ENCODE assay signal across 2 cellular contexts in the genomic region with DNA sequence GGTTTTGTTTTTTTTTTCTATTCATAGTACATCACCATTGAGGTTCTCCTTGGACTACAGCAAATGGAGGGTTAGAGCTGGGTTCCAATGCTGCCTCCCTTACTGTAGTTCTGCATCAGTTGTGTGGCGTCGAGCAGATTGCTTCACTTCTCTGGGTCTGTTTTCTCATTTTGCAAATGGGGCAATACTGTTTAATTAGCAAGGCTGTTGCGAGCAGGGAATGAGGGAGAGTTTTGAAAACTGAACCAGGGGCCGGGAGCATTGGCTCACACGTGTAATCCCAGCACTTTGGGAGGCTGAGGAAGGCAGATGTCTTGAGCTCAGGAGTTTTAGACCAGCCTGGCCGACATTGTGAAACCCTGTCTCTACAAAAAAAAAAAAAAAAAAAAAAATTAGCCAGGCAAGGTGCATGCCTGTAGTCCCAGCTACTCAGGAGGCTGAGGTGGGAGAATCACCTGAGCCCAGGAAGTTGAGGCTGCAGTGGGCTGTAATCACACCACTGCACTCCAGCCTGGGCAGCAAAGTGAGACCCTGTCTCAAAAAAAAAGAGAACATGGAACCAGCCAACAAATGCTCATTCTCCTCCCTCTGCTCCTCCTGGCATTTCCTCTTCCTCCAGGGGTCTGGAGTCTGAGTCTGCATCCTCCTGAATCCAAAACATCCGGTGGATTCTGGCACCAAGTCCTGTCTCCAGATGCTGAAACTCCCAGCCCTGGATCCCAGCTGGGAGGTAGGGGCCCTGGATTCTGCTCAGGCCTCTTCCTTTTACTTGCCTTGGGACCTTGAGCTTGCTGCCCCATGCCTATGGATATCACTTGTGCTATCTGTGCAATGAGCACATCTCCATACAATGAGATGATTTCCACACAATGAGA.
TF ChIP-seq lines count a peak whose summit lies in the region.

No MANE protein-coding gene starts in this region.

TF ChIP-seq in K562, 482 proteins besides CTCF, POLR2A, EP300 and RAD21 (continues in another document):
- TF ChIP-seq NFYB (IDR thresholded peaks at IDR 0.05; ENCODE audit: extremely low read depth, insufficient read length) (no peak), NCOA1 (IDR thresholded peaks at IDR 0.05; ENCODE audit: low read depth) (no peak), CEBPB (tag; IDR thresholded peaks at IDR 0.05) (peak; percentile 68), CCAR2 (IDR thresholded peaks at IDR 0.05; ENCODE audit: low read depth, low read length) (no peak), TGIF2 (CRISPR knock-in tag; IDR thresholded peaks at IDR 0.05) (no peak), ZNF584 (CRISPR knock-in tag; IDR thresholded peaks at IDR 0.05; ENCODE audit: low read depth) (no peak), HNRNPLL (IDR thresholded peaks at IDR 0.05; ENCODE audit: low read depth, low read length, poor library complexity, severe bottlenecking) (no peak), CHAMP1 (IDR thresholded peaks at IDR 0.05) (no peak), PHF20 (IDR thresholded peaks at IDR 0.05; ENCODE audit: partially characterized antibody) (no peak), XRCC5 (IDR thresholded peaks at IDR 0.05; ENCODE audit: low read depth, low read length) (no peak), ZNF785 (CRISPR knock-in tag; IDR thresholded peaks at IDR 0.05) (no peak), TCF7L2 (IDR thresholded peaks at IDR 0.05; ENCODE audit: low read depth, low read length) (no peak), CEBPG (CRISPR knock-in tag; IDR thresholded peaks at IDR 0.05) (peak; percentile 26; the same call in 1 of the 2 replicates), CEBPG (tag; conservative IDR thresholded peaks at IDR 0.05 in 1 of 2, IDR thresholded peaks at IDR 0.05 in 1 of 2) (no peak), ZNF766 (CRISPR knock-in tag; conservative IDR thresholded peaks at IDR 0.05) (no peak)
- TF ChIP-seq, protein P1, sequence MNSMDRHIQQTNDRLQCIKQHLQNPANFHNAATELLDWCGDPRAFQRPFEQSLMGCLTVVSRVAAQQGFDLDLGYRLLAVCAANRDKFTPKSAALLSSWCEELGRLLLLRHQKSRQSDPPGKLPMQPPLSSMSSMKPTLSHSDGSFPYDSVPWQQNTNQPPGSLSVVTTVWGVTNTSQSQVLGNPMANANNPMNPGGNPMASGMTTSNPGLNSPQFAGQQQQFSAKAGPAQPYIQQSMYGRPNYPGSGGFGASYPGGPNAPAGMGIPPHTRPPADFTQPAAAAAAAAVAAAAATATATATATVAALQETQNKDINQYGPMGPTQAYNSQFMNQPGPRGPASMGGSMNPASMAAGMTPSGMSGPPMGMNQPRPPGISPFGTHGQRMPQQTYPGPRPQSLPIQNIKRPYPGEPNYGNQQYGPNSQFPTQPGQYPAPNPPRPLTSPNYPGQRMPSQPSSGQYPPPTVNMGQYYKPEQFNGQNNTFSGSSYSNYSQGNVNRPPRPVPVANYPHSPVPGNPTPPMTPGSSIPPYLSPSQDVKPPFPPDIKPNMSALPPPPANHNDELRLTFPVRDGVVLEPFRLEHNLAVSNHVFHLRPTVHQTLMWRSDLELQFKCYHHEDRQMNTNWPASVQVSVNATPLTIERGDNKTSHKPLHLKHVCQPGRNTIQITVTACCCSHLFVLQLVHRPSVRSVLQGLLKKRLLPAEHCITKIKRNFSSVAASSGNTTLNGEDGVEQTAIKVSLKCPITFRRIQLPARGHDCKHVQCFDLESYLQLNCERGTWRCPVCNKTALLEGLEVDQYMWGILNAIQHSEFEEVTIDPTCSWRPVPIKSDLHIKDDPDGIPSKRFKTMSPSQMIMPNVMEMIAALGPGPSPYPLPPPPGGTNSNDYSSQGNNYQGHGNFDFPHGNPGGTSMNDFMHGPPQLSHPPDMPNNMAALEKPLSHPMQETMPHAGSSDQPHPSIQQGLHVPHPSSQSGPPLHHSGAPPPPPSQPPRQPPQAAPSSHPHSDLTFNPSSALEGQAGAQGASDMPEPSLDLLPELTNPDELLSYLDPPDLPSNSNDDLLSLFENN (IDR thresholded peaks at IDR 0.05; ENCODE audit: low read depth in 2 of 2, low read length in 2 of 2) = no peak
- TF ChIP-seq, protein P2, sequence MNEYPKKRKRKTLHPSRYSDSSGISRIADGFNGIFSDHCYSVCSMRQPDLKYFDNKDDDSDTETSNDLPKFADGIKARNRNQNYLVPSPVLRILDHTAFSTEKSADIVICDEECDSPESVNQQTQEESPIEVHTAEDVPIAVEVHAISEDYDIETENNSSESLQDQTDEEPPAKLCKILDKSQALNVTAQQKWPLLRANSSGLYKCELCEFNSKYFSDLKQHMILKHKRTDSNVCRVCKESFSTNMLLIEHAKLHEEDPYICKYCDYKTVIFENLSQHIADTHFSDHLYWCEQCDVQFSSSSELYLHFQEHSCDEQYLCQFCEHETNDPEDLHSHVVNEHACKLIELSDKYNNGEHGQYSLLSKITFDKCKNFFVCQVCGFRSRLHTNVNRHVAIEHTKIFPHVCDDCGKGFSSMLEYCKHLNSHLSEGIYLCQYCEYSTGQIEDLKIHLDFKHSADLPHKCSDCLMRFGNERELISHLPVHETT (CRISPR knock-in tag; conservative IDR thresholded peaks at IDR 0.05 in 1 of 2, IDR thresholded peaks at IDR 0.05 in 1 of 2) = no peak
- TF ChIP-seq, protein P3, sequence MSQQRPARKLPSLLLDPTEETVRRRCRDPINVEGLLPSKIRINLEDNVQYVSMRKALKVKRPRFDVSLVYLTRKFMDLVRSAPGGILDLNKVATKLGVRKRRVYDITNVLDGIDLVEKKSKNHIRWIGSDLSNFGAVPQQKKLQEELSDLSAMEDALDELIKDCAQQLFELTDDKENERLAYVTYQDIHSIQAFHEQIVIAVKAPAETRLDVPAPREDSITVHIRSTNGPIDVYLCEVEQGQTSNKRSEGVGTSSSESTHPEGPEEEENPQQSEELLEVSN (IDR thresholded peaks at IDR 0.05; ENCODE audit: borderline replicate concordance in 1 of 2, extremely low read depth in 1 of 2, insufficient read depth in 1 of 2, insufficient read length in 1 of 2, low read depth in 1 of 2, low read length in 1 of 2, poor library complexity in 1 of 2, severe bottlenecking in 1 of 2) = peak in 1 of 2 experiments; percentile 9

TF ChIP-seq in HEK293T, 16 proteins besides CTCF, POLR2A, EP300 and RAD21:
- no peak for TF ChIP-seq SUZ12 (IDR thresholded peaks at IDR 0.05)
- no peak for TF ChIP-seq SP1 (IDR thresholded peaks at IDR 0.05)
- TF ChIP-seq ZNF384 (IDR thresholded peaks at IDR 0.05) = no peak
- no peak for TF ChIP-seq FOXA1 (IDR thresholded peaks at IDR 0.05)
- TF ChIP-seq ELF4 (IDR thresholded peaks at IDR 0.05) = no peak
- TF ChIP-seq ARNT (IDR thresholded peaks at IDR 0.05) = no peak
- TF ChIP-seq LEF1 (IDR thresholded peaks at IDR 0.05; ENCODE audit: borderline replicate concordance) = no peak
- no peak for TF ChIP-seq HDGF (IDR thresholded peaks at IDR 0.05; ENCODE audit: borderline replicate concordance)
- no peak for TF ChIP-seq BHLHE40 (IDR thresholded peaks at IDR 0.05; ENCODE audit: borderline replicate concordance)
- TF ChIP-seq, protein P4, sequence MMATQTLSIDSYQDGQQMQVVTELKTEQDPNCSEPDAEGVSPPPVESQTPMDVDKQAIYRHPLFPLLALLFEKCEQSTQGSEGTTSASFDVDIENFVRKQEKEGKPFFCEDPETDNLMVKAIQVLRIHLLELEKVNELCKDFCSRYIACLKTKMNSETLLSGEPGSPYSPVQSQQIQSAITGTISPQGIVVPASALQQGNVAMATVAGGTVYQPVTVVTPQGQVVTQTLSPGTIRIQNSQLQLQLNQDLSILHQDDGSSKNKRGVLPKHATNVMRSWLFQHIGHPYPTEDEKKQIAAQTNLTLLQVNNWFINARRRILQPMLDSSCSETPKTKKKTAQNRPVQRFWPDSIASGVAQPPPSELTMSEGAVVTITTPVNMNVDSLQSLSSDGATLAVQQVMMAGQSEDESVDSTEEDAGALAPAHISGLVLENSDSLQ (IDR thresholded peaks at IDR 0.05) = no peak
- TF ChIP-seq CTBP1 (IDR thresholded peaks at IDR 0.05; ENCODE audit: borderline replicate concordance) = no peak
- TF ChIP-seq FOXK2 (IDR thresholded peaks at IDR 0.05) = no peak
- no peak for TF ChIP-seq FOXM1 (IDR thresholded peaks at IDR 0.05; ENCODE audit: borderline replicate concordance)
- TF ChIP-seq L3MBTL2 (conservative IDR thresholded peaks at IDR 0.05) = no peak
